20 cellular contexts compared by ENCODE assay signal in the genomic region with DNA sequence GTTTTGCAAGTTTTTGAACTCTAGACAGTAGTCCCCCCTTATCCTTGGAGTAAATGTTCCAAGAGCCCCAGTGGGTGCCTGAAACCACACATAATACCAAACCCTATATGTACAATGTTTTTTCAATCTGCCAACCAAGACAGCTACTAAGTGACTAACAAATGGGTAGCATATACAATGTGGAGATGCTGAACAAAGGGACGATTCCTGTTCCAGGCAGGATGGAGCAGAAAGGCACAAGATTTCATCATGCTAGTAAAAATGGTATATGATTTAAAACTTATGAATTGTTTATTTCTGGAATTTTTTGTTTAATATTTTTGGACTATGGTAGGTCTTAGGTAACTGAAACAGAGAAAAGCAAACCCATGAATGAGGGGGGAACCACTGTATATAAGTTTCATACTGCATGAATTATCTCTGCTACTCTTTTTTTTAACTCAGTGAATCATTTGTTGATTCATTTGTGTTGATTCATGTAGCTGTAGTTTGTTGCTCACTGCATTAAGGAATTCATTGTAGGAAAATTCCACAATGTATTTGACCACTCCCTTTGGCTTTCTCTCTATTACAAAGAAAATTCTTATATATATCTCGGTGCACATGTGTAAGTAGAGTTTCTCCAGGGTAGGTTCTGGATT. TPM values are rescaled to one million over a fixed set of nuclear protein-coding genes. Genes with fewer than 3 reads are reported as not detected.
DNase-seq lines count a peak whose midpoint lies in the region; ATAC-seq and TF ChIP-seq lines count a peak whose summit lies in the region.
"Had no signal": no experiment of that assay in that cellular context is flagged by ENCODE, and none has a peak within 500 bp of the region (broad histone marks: within the 10 kb centered on the region; RNA-seq: fewer than 3 reads in every experiment).

No MANE protein-coding gene starts in this region.

- DNase-seq in HPDE6-E6E7 (ENCODE audit: extremely low spot score) (peak; percentile 72), adipocyte (ENCODE audit: low read depth) (peak; percentile 78), fibroblast of the aortic adventitia (ENCODE audit: low read depth) (peak; percentile 58), NCI-H446 (lab: John Stamatoyannopoulos, UW) (no peak), left ventricle myocardium superior (no peak)
- DNase-seq in stimulated activated CD4-positive, alpha-beta T cell treated with anti-CD3 and anti-CD28 coated beads, Interleukin-4, amount 100 ng/mL, for 24 hours, result no peak
- DNase-seq: activated CD4-positive, alpha-beta T cell treated with anti-CD3 and anti-CD28 coated beads, Interleukin-2, amount 10 ng/mL, durations not matched to agents 7 days and 5 days; activated T-cell treated with anti-CD3 and anti-CD28 coated beads, Interleukin-2, amount 50 U/mL, for 24 hours; CD8-positive, alpha-beta memory T cell; naive thymus-derived CD4-positive, alpha-beta T cell; NCI-H1436; NCI-H524; stimulated activated naive CD4-positive, alpha-beta T cell; trophoblast cell had no signal

- H3K27me3 ChIP-seq in ACC112 (ENCODE audit: insufficient read depth, low read length), result no peaks in the 10 kb centered on the region
- H3K27me3 ChIP-seq in adipocyte (replicated peaks; ENCODE audit: control insufficient read depth, insufficient read depth, low read length), result no peaks in the 10 kb centered on the region
- H3K27me3 ChIP-seq: cardiac muscle cell had no signal

- peak overlapping the region; percentile 22 for H2AFZ ChIP-seq in ACC112 (ENCODE audit: low read length, unreplicated experiment)

- no peak overlapping the region for H3K9ac ChIP-seq in adipocyte (ENCODE audit: low read length)

- no peak for TF ChIP-seq CTCF in fibroblast of the aortic adventitia (IDR thresholded peaks at IDR 0.05; ENCODE audit: insufficient read depth, low read length)

- intact Hi-C loops in left ventricle myocardium superior (cut with micrococcal nuclease), result no loop called here

- H3K4me1 ChIP-seq in ACC112 (ENCODE audit: control insufficient read depth, insufficient read depth, low read length, unreplicated experiment), result peaks cover 21% of the 10 kb centered on the region
- peaks cover 14% of the 10 kb centered on the region for H3K4me1 ChIP-seq in adipocyte (ENCODE audit: control insufficient read depth, insufficient read depth, low read length)

- H3K4me3 ChIP-seq in ACC112 (ENCODE audit: low read depth, low read length) (no peak overlapping the region), adipocyte (ENCODE audit: low read length) (no peak overlapping the region), fibroblast of the aortic adventitia (ENCODE audit: low read depth, low read length) (no peak overlapping the region)
- H3K4me3 ChIP-seq: cardiac muscle cell, lung had no signal

- ATAC-seq in GM21786 (IDR thresholded peaks at IDR 0.05; ENCODE audit: unreplicated experiment) (no peak), left ventricle myocardium superior (no peak)
- ATAC-seq: activated naive CD4-positive, alpha-beta T cell treated with anti-CD3 and anti-CD28 coated beads, Interleukin-2, amount 50 U/mL, for 72 hours; naive thymus-derived CD4-positive, alpha-beta T cell had no signal

- no peaks in the 10 kb centered on the region for H3K79me2 ChIP-seq in ACC112 (ENCODE audit: control insufficient read depth, insufficient read depth, low read length, unreplicated experiment)

- no peaks in the 10 kb centered on the region for H3K9me3 ChIP-seq in adipocyte (ENCODE audit: control insufficient read depth, low read length)

- no peaks in the 10 kb centered on the region for H3K36me3 ChIP-seq in ACC112 (ENCODE audit: insufficient read depth, low read length)
- peaks cover under 1% of the 10 kb centered on the region for H3K36me3 ChIP-seq in adipocyte (ENCODE audit: control insufficient read depth, insufficient read depth, low read length, severe bottlenecking)
- H3K36me3 ChIP-seq: cardiac muscle cell had no signal

- no peak overlapping the region for H3K27ac ChIP-seq in ACC112 (ENCODE audit: low read depth, low read length)
- H3K27ac ChIP-seq: cardiac muscle cell, HL-60 had no signal

RNA-seq across cellular contexts. Expression of a gene that starts 21.9 kb away (rescaled TPM):
- total RNA-seq in fibroblast of the aortic adventitia (ENCODE audit: low replicate concordance) (12.3 and 31.2 TPM in 2 replicates), left ventricle myocardium superior (39.6 TPM)
- total RNA-seq: CD8-positive, alpha-beta memory T cell had no signal

Comparison
In these comparisons a context has a peak if more than half of its experiments do, and no peak if none do; other contexts are left out.
1. DNase-seq: peak in HPDE6-E6E7 (single experiment), adipocyte (single experiment) and fibroblast of the aortic adventitia (single experiment); none in stimulated activated CD4-positive, alpha-beta T cell treated with anti-CD3 and anti-CD28 coated beads, Interleukin-4, amount 100 ng/mL, for 24 hours (single experiment), NCI-H446 (0 of 2) and left ventricle myocardium superior (single experiment).